11 cellular contexts compared by ENCODE assay signal in genomic region chr2:65033178-65033577, GRCh38. TPM values are rescaled to one million over a fixed set of nuclear protein-coding genes. Genes with fewer than 3 reads are reported as not detected.
DNase-seq lines count a peak whose midpoint lies in the region; ATAC-seq, FAIRE-seq and TF ChIP-seq lines count a peak whose summit lies in the region.
"Had no signal": no experiment of that assay in that cellular context is flagged by ENCODE, and none has a peak within 500 bp of the region (broad histone marks: within the 10 kb centered on the region; RNA-seq: fewer than 3 reads in every experiment).

No MANE protein-coding gene starts in this region.

- H3K4me3 ChIP-seq in heart left ventricle = no peak overlapping the region
- H3K4me3 ChIP-seq in right cardiac atrium (ENCODE audit: low read length) = no peak overlapping the region
- H3K4me3 ChIP-seq in NB4 (ENCODE audit: low read depth, low read length) = no peak overlapping the region
- H3K4me3 ChIP-seq in K562 = no peak overlapping the region
- no peak overlapping the region for H3K4me3 ChIP-seq in transverse colon
- no peak overlapping the region for H3K4me3 ChIP-seq in pancreas
- H3K4me3 ChIP-seq: ovary had no signal

- no peaks in the 10 kb centered on the region for H3K9me3 ChIP-seq in heart left ventricle
- H3K9me3 ChIP-seq in right cardiac atrium (ENCODE audit: control insufficient read depth, low read length) = no peaks in the 10 kb centered on the region
- no peaks in the 10 kb centered on the region for H3K9me3 ChIP-seq in K562 (replicated peaks; ENCODE audit: control insufficient read depth, insufficient read depth, low read depth, low read length)
- H3K9me3 ChIP-seq in transverse colon = no peaks in the 10 kb centered on the region
- H3K9me3 ChIP-seq in pancreas = no peaks in the 10 kb centered on the region
- H3K9me3 ChIP-seq: ovary had no signal

- TF ChIP-seq RAD21 in K562 (CRISPR knock-in tag; conservative IDR thresholded peaks at IDR 0.05 in 1 of 2, IDR thresholded peaks at IDR 0.05 in 1 of 2) = peak; percentile 12 to 59; a peak in 3 of 4 replicates

- H3K27ac ChIP-seq in heart left ventricle (no peak overlapping the region), right cardiac atrium (ENCODE audit: low read length) (no peak overlapping the region), K562 (ENCODE audit: extremely low read depth, low read depth, low read length) (no peak overlapping the region), transverse colon (peak overlapping the region; percentile 67 to 92 (median 86)), pancreas (no peak overlapping the region)
- H3K27ac ChIP-seq: ovary had no signal

- no peaks in the 10 kb centered on the region for H3K9me1 ChIP-seq in K562 (ENCODE audit: control insufficient read depth, insufficient read depth, low read length)

- CTCF ChIA-PET in K562 (lab: Yijun Ruan, JAX; ENCODE audit: low intra/inter-chr PET ratio) = interaction anchor here (0.7 to 1.8 kb wide), 3 partner anchors 27 to 115 kb away, joined by 3 to 28 read pairs (median 4); no protein-coding TSS in a partner anchor

- POLR2A ChIA-PET in K562 (lab: Yijun Ruan, JAX) = interaction anchor here (0.6 to 2.9 kb wide), 3 partner anchors 10 to 120 kb away, joined by 3 to 11 read pairs (median 3); no protein-coding TSS in a partner anchor

- no peak for ATAC-seq in heart left ventricle
- ATAC-seq in right cardiac atrium = no peak
- ATAC-seq in K562 = peak; percentile 72
- no peak for ATAC-seq in esophagus mucosa
- ATAC-seq in pancreas = no peak

- in situ Hi-C loops in K562 (cut with MboI) = no loop called here
- in situ Hi-C loops in transverse colon (cut with MboI; ENCODE audit: low pct_ligation_motif_present in 1 of 4, low pct_unique_long_range_greater_than_20kb in 1 of 4, low sequenced_read_pairs in 3 of 4) = loop anchor here in 1 of 4 donors (25.0 kb wide), 1 partner anchor 396 kb away; no protein-coding TSS in a partner anchor

- H3K27me3 ChIP-seq in heart left ventricle (no peaks in the 10 kb centered on the region), right cardiac atrium (ENCODE audit: control insufficient read depth, insufficient read depth) (no peaks in the 10 kb centered on the region), K562 (ENCODE audit: control insufficient read depth in 2 of 2, insufficient read depth in 2 of 2, low read length in 2 of 2) (no peaks in the 10 kb centered on the region), transverse colon (no peaks in the 10 kb centered on the region), pancreas (no peaks in the 10 kb centered on the region)
- H3K27me3 ChIP-seq: ovary had no signal

- H3K36me3 ChIP-seq in heart left ventricle (no peaks in the 10 kb centered on the region), K562 (ENCODE audit: control insufficient read depth, insufficient read depth, low read length) (no peaks in the 10 kb centered on the region; the same call in 2 of the 3 replicates), transverse colon (no peaks in the 10 kb centered on the region), pancreas (no peaks in the 10 kb centered on the region)
- H3K36me3 ChIP-seq: ovary had no signal

- no peaks in the 10 kb centered on the region for H4K20me1 ChIP-seq in K562 (replicated peaks; ENCODE audit: control insufficient read depth, insufficient read depth, low read length)

- H3K4me1 ChIP-seq in heart left ventricle (peaks cover 0 to 23% (median 8%) of the 10 kb centered on the region in 12 donors), right cardiac atrium (ENCODE audit: control insufficient read depth, insufficient read depth, low read length) (peaks cover 6% of the 10 kb centered on the region), K562 (replicated peaks in 1 of 2; ENCODE audit: control insufficient read depth in 2 of 2, insufficient read depth in 2 of 2, low read length in 2 of 2) (peaks cover 3% of the 10 kb centered on the region in 2 experiments; a peak in 1 of 5 replicates), transverse colon (peaks cover 4 to 55% (median 18%) of the 10 kb centered on the region in 4 donors), pancreas (peaks cover 0 to 16% (median 10%) of the 10 kb centered on the region in 3 donors)

- TF ChIP-seq CTCF in heart left ventricle (IDR thresholded peaks at IDR 0.05) (peak in 7 of 12 donors; percentile 11 to 34 (median 18)), NB4 (IDR thresholded peaks at IDR 0.05; ENCODE audit: low read depth, low read length) (peak; percentile 24), K562 (IDR thresholded peaks at IDR 0.05 in 2 of 3, conservative IDR thresholded peaks at IDR 0.05 in 1 of 3; ENCODE audit: insufficient read depth in 2 of 3, low read depth in 1 of 3, low read length in 3 of 3) (peak; percentile 34 to 62 (median 36); a peak in 4 of 6 replicates), transverse colon (IDR thresholded peaks at IDR 0.05) (peak in 2 of 5 experiments; percentile 21 to 23), pancreas (IDR thresholded peaks at IDR 0.05) (no peak)

- no peak for DNase-seq in heart left ventricle
- no peak for DNase-seq in right cardiac atrium
- DNase-seq in NB4 (ENCODE audit: low read depth) = peak; percentile 83
- DNase-seq in K562 (ENCODE audit: extremely low read depth in 1 of 4, low spot score in 3 of 4) = peak; percentile 41 to 59 (median 52)
- DNase-seq in transverse colon = no peak
- no peak for DNase-seq in NCI-H345 treated with DMSO at 0.1 percent for 48 hours (lab: John Stamatoyannopoulos, UW; ENCODE audit: unreplicated experiment)
- no peak for DNase-seq in pancreas
- DNase-seq: activated effector memory CD4-positive, alpha-beta T cell treated with Interleukin-2 at 50 U/mL for 16 hours; ovary; stimulated activated naive B cell treated with anti-CD40 and anti-IgM and Interleukin-4, amounts not matched to agents 10 μg/mL and 1 μg/mL and 100 μg/mL, for 72 hours had no signal

- no peak overlapping the region for H2AFZ ChIP-seq in K562 (ENCODE audit: low read depth, low read length)

- intact Hi-C loops in heart left ventricle (cut with DNase I) (loop anchor here in 2 of 10 donors (2.0 to 5.0 kb wide), 2 partner anchors 36 to 116 kb away; no protein-coding TSS in a partner anchor), right cardiac atrium (cut with DNase I) (no loop called here), K562 (cut with micrococcal nuclease) (loop anchor here (2.0 kb wide), 2 partner anchors 54 to 116 kb away; no protein-coding TSS in a partner anchor), transverse colon (cut with DNase I; ENCODE audit: low total_unique reads) (no loop called here), pancreas (cut with DNase I) (no loop called here)

- no peak for TF ChIP-seq POLR2A in heart left ventricle (IDR thresholded peaks at IDR 0.05)
- no peak for TF ChIP-seq POLR2A in NB4 (IDR thresholded peaks at IDR 0.05; ENCODE audit: extremely low read depth, insufficient read length)
- TF ChIP-seq POLR2A in K562 (conservative IDR thresholded peaks at IDR 0.05) = no peak
- no peak for TF ChIP-seq POLR2A in transverse colon (IDR thresholded peaks at IDR 0.05)

- BruUV-seq in K562 (replicated peaks; lab: Mats Ljungman, UMichigan) = no TSS peak

- TF ChIP-seq EP300 in K562 (IDR thresholded peaks at IDR 0.05; ENCODE audit: low read length) (no peak), transverse colon (IDR thresholded peaks at IDR 0.05; ENCODE audit: low read depth) (no peak)

- peak; percentile 70 for FAIRE-seq in K562 (lab: Jason Lieb, UNC)
- no peak for FAIRE-seq in pancreas (lab: Jason Lieb, UNC)

- H3K9ac ChIP-seq in K562 (ENCODE audit: insufficient read depth in 1 of 2, low read depth in 2 of 2, low read length in 2 of 2) = no peak overlapping the region

- H3K79me2 ChIP-seq in K562 (ENCODE audit: control insufficient read depth, insufficient read depth, low read length) = no peaks in the 10 kb centered on the region

- no peak overlapping the region for H3K4me2 ChIP-seq in K562 (ENCODE audit: insufficient read depth, low read length)

- 81 to 86% (median 83%) methylated on average over 4 of the region's 4 CpGs for whole genome bisulfite sequencing in heart left ventricle, 4 donors
- 88% methylated on average over 4 of the region's 4 CpGs for WGBS in right cardiac atrium
- 71% methylated on average over 3 of the region's 4 CpGs for WGBS in K562 (ENCODE audit: insufficient coverage, low coverage, missing lambda C conversion rate)
- WGBS in transverse colon (ENCODE audit: low coverage in 1 of 2), 2 donors = 68 to 82% methylated on average over 4 of the region's 4 CpGs
- 82 to 90% methylated on average over 4 of the region's 4 CpGs for WGBS in pancreas, 2 donors

RNA-seq across cellular contexts. Expression of gene CEP68, which starts 23.0 kb away (rescaled TPM):
- 10 to 100 TPM; 14.0 to 26.8 (median 18.8) TPM for total RNA-seq in heart left ventricle
- 1 to 10 TPM; 6.5 to 7.6 TPM for polyA plus RNA-seq in heart left ventricle
- total RNA-seq in right cardiac atrium = 10 to 100 TPM; 12.0 to 19.3 (median 15.1) TPM
- 8.6 TPM for polyA plus RNA-seq in right cardiac atrium
- total RNA-seq in K562 (2011; cell fraction: chromatin; rRNA removed; ENCODE audit: low replicate concordance) = 19.6 and 32.3 TPM in 2 replicates
- total RNA-seq in K562 (2011; cell fraction: nucleolus; rRNA removed) = 15.3 and 16.3 TPM in 2 replicates
- 16.1 and 19.7 TPM in 2 replicates for total RNA-seq in K562 (2011; cell fraction: nucleoplasm; rRNA removed)
- total RNA-seq in K562 (2014; rRNA removed) = 4.5 and 7.2 TPM in 2 replicates
- total RNA-seq in K562 (2014; rRNA removed; fragmentation: Illumina TruSeq; extraction: Trizol) = 5.2 and 5.3 TPM in 2 replicates
- 4.8 and 5.1 TPM in 2 replicates for total RNA-seq in K562 (2015; rRNA removed; fragmentation: Illumina TruSeq; extraction: Trizol)
- 8.5 and 9.1 TPM in 2 replicates for total RNA-seq in K562 (2021)
- polyA plus RNA-seq in K562 (2011; rRNA removed) = 5.4 and 9.7 TPM in 2 replicates
- polyA plus RNA-seq in K562 (2011; cell fraction: cytosol; rRNA removed) = 4.7 and 6.8 TPM in 2 replicates
- 9.6 and 10.4 TPM in 2 replicates for polyA plus RNA-seq in K562 (2011; cell fraction: nucleus; rRNA removed)
- polyA plus RNA-seq in K562 (2012) = 4.6 and 8.4 TPM in 2 replicates
- polyA plus RNA-seq in K562 (2014; fragmentation: Illumina TruSeq; extraction: Trizol) = 6.7 and 7.2 TPM in 2 replicates
- polyA plus RNA-seq in K562 (2014; fragmentation: Nextera tagmentation; extraction: Ambion mirVana) = 1 to 10 TPM; 1.4 to 1.5 TPM
- polyA plus RNA-seq in K562 (2014; rRNA removed) = 5.2 and 8.7 TPM in 2 replicates
- polyA minus RNA-seq in K562 (2011; rRNA and poly(A)+ RNA removed) = 8.3 and 11.7 TPM in 2 replicates
- 3.4 and 4.0 TPM in 2 replicates for polyA minus RNA-seq in K562 (2011; cell fraction: cytosol; rRNA and poly(A)+ RNA removed)
- 10.6 and 15.1 TPM in 2 replicates for polyA minus RNA-seq in K562 (2011; cell fraction: nucleus; rRNA and poly(A)+ RNA removed)
- total RNA-seq in transverse colon = 10 to 100 TPM; 11.6 to 32.2 (median 15.9) TPM
- 6.8 TPM for total RNA-seq in esophagus mucosa
- total RNA-seq in pancreas = 10 to 100 TPM in 4 of 6 donors, 1 to 10 TPM in 2; 4.4 to 13.2 (median 10.7) TPM
- polyA plus RNA-seq in pancreas = 1 to 10 TPM; 4.8 to 7.0 TPM

RNA-seq across cellular contexts. Expression of gene SLC1A4, which starts 44.0 kb away (rescaled TPM):
- total RNA-seq in heart left ventricle (10 to 100 TPM in 5 of 9 donors, 1 to 10 TPM in 4; 5.8 to 22.4 (median 10.8) TPM), right cardiac atrium (1 to 10 TPM; 3.6 to 5.6 (median 4.3) TPM), K562 (2014; rRNA removed) (13.9 TPM in 2 replicates), K562 (2014; rRNA removed; fragmentation: Illumina TruSeq; extraction: Trizol) (10.9 and 11.5 TPM in 2 replicates), K562 (2015; rRNA removed; fragmentation: Illumina TruSeq; extraction: Trizol) (4.4 and 4.6 TPM in 2 replicates), K562 (2021) (18.5 and 24.0 TPM in 2 replicates), transverse colon (10 to 100 TPM in 1 of 4 donors, 1 to 10 TPM in 3; 5.9 to 18.7 (median 9.1) TPM), esophagus mucosa (12.6 TPM), pancreas (10 to 100 TPM; 18.4 to 72.7 (median 27.4) TPM)
- polyA plus RNA-seq in heart left ventricle (10 to 100 TPM in 1 of 2 donors, 1 to 10 TPM in 1; 3.0 to 19.5 TPM), right cardiac atrium (1.2 TPM), K562 (2011; rRNA removed) (6.9 and 13.4 TPM in 2 replicates), K562 (2014; fragmentation: Illumina TruSeq; extraction: Trizol) (16.4 and 18.0 TPM in 2 replicates), K562 (2014; fragmentation: Nextera tagmentation; extraction: Ambion mirVana) (1 to 10 TPM; 5.0 to 6.8 TPM), K562 (2014; rRNA removed) (9.8 and 11.6 TPM in 2 replicates), pancreas (10 to 100 TPM; 10.9 to 13.0 TPM)
- 17.5 and 18.4 TPM in 2 replicates for total RNA-seq in K562 (2011; cell fraction: chromatin; rRNA removed; ENCODE audit: low replicate concordance)
- 26.2 and 28.7 TPM in 2 replicates for total RNA-seq in K562 (2011; cell fraction: nucleolus; rRNA removed)
- 23.0 and 27.7 TPM in 2 replicates for total RNA-seq in K562 (2011; cell fraction: nucleoplasm; rRNA removed)
- 7.5 and 14.3 TPM in 2 replicates for polyA plus RNA-seq in K562 (2011; cell fraction: cytosol; rRNA removed)
- polyA plus RNA-seq in K562 (2011; cell fraction: nucleus; rRNA removed) = 11.3 and 11.9 TPM in 2 replicates
- polyA plus RNA-seq in K562 (2012) = 8.3 and 42.0 TPM in 2 replicates
- polyA minus RNA-seq in K562 (2011; rRNA and poly(A)+ RNA removed) = 14.3 and 23.1 TPM in 2 replicates
- 10.3 and 18.3 TPM in 2 replicates for polyA minus RNA-seq in K562 (2011; cell fraction: cytosol; rRNA and poly(A)+ RNA removed)
- 4.3 and 8.0 TPM in 2 replicates for polyA minus RNA-seq in K562 (2011; cell fraction: nucleus; rRNA and poly(A)+ RNA removed)

Comparison
In these comparisons a context has a peak if more than half of its experiments do, and no peak if none do; other contexts are left out.
1. DNase-seq: peak in NB4 (single experiment) and K562 (4 of 4); none in heart left ventricle (0 of 5), right cardiac atrium (0 of 3), transverse colon (single experiment), NCI-H345 treated with DMSO at 0.1 percent for 48 hours (single experiment) and pancreas (0 of 6).
2. H3K27ac ChIP-seq: peak in transverse colon (4 of 4); none in heart left ventricle (0 of 12), right cardiac atrium (single experiment), K562 (single experiment) and pancreas (0 of 4).
3. CTCF ChIP-seq: peak in heart left ventricle (7 of 12), NB4 (single experiment) and K562 (3 of 3); none in pancreas (0 of 4).